13 cellular contexts compared by ENCODE assay signal in the genomic region with DNA sequence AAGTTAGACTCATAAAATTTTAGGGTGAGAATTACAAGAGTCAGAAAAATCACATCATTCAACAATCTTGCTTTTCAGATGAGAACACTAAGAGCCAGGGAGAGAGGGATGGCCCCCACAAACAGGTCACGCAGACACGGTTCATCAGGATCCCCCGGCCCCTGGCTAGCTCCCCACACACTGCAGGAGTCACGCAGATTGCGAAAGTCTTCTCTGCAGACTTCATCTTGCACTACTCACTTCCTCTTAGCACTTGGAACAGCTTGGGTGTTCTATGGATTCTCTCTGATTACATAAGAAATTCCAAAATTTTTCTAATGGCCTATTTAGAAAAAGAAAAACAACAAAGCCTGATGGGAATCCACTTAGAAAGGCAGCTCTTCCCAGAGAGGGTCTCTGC. TPM values are rescaled to one million over a fixed set of nuclear protein-coding genes. Genes with fewer than 3 reads are reported as not detected.
A peak's percentile ranks its signal among the peaks of the same experiment; 100 is the strongest.
DNase-seq lines count a peak whose midpoint lies in the region; ATAC-seq, FAIRE-seq and TF ChIP-seq lines count a peak whose summit lies in the region.
"Had no signal": no experiment of that assay in that cellular context is flagged by ENCODE, and none has a peak within 500 bp of the region (broad histone marks: within the 10 kb centered on the region; RNA-seq: fewer than 3 reads in every experiment).

No MANE protein-coding gene starts in this region.

- H3K27ac ChIP-seq in ascending aorta (peak overlapping the region; percentile 56 to 59), upper lobe of left lung (peak overlapping the region in 1 of 4 donors; percentile 21), sigmoid colon (peak overlapping the region in 2 of 4 donors; percentile 20 to 24)
- H3K27ac ChIP-seq: left ventricle myocardium inferior had no signal

- TF ChIP-seq EP300 in Ishikawa (IDR thresholded peaks at IDR 0.05; ENCODE audit: borderline replicate concordance), result no peak
- TF ChIP-seq EP300 in upper lobe of left lung (IDR thresholded peaks at IDR 0.05), result no peak
- TF ChIP-seq EP300 in sigmoid colon (IDR thresholded peaks at IDR 0.05), result no peak

- peaks cover 2 to 4% of the 10 kb centered on the region in 2 donors for H3K4me1 ChIP-seq in ascending aorta
- peaks cover 0 to 5% (median 2%) of the 10 kb centered on the region in 4 donors for H3K4me1 ChIP-seq in upper lobe of left lung
- peaks cover 0 to 18% (median 13%) of the 10 kb centered on the region in 4 donors for H3K4me1 ChIP-seq in sigmoid colon
- H3K4me1 ChIP-seq: left ventricle myocardium inferior had no signal

- H3K9me3 ChIP-seq in ascending aorta, result no peaks in the 10 kb centered on the region
- H3K9me3 ChIP-seq in upper lobe of left lung, result no peaks in the 10 kb centered on the region
- no peaks in the 10 kb centered on the region for H3K9me3 ChIP-seq in sigmoid colon
- H3K9me3 ChIP-seq: left ventricle myocardium inferior had no signal

- ATAC-seq in upper lobe of left lung (ENCODE audit: low FRiP score in 2 of 2), result peak; percentile 52 to 61
- no peak for ATAC-seq in HG02763 (IDR thresholded peaks at IDR 0.05; ENCODE audit: unreplicated experiment)

- 39 to 48% methylated on average over 5 of the region's 5 CpGs for WGBS in upper lobe of left lung, 2 donors
- 55 to 76% methylated on average over 5 of the region's 5 CpGs for WGBS in sigmoid colon, 2 donors

- no peaks in the 10 kb centered on the region for H3K36me3 ChIP-seq in ascending aorta
- no peaks in the 10 kb centered on the region for H3K36me3 ChIP-seq in upper lobe of left lung
- H3K36me3 ChIP-seq in sigmoid colon, result no peaks in the 10 kb centered on the region
- H3K36me3 ChIP-seq: left ventricle myocardium inferior had no signal

- H3K4me3 ChIP-seq in ascending aorta (no peak overlapping the region), upper lobe of left lung (no peak overlapping the region), sigmoid colon (no peak overlapping the region)
- H3K4me3 ChIP-seq: left ventricle myocardium inferior had no signal

- TF ChIP-seq CTCF in ascending aorta (IDR thresholded peaks at IDR 0.05) (no peak), upper lobe of left lung (IDR thresholded peaks at IDR 0.05) (no peak), sigmoid colon (IDR thresholded peaks at IDR 0.05) (no peak)

- DNase-seq in ascending aorta (ENCODE audit: low spot score in 2 of 2), result no peak
- DNase-seq in kidney tubule cell (ENCODE audit: low spot score), result peak; percentile 71
- peak in 1 of 2 donors; percentile 34 for DNase-seq in upper lobe of left lung
- no peak for DNase-seq in GOT3 (lab: John Stamatoyannopoulos, UW)
- DNase-seq in sigmoid colon, result no peak
- DNase-seq in GM12892 (ENCODE audit: insufficient read length), result no peak
- DNase-seq: activated naive CD4-positive, alpha-beta T cell treated with Interleukin-2 at 50 U/mL for 16 hours; left ventricle myocardium inferior; NCI-H1092 treated with DMSO at 0.1 percent for 48 hours; stimulated activated naive CD4-positive, alpha-beta T cell treated with Interleukin-2 at 50 U/mL for 16 hours had no signal

- FAIRE-seq in GM12892 (lab: Jason Lieb, UNC), result no peak

- no peak for TF ChIP-seq POLR2A in upper lobe of left lung (IDR thresholded peaks at IDR 0.05)
- TF ChIP-seq POLR2A in sigmoid colon (IDR thresholded peaks at IDR 0.05), result no peak
- TF ChIP-seq POLR2A in GM12892 (IDR thresholded peaks at IDR 0.05; ENCODE audit: low read depth, low read length), result no peak

- intact Hi-C loops in ascending aorta (cut with DNase I) (no loop called here), sigmoid colon (cut with DNase I) (no loop called here)

- no peaks in the 10 kb centered on the region for H3K27me3 ChIP-seq in ascending aorta
- no peaks in the 10 kb centered on the region for H3K27me3 ChIP-seq in upper lobe of left lung
- H3K27me3 ChIP-seq in sigmoid colon, result no peaks in the 10 kb centered on the region

- TF ChIP-seq RAD21 in Ishikawa (IDR thresholded peaks at IDR 0.05; ENCODE audit: low read depth), result no peak

TF ChIP-seq in Ishikawa, 13 proteins besides CTCF, POLR2A, EP300 and RAD21:
- TF ChIP-seq CEBPB (IDR thresholded peaks at IDR 0.05) (peak; percentile 81), ZBTB7A (IDR thresholded peaks at IDR 0.05; ENCODE audit: low read depth) (no peak), FOXM1 (IDR thresholded peaks at IDR 0.05; ENCODE audit: borderline replicate concordance, low read depth) (no peak)

RNA-seq across cellular contexts. Expression of gene SULT1C2, which starts 21.6 kb away (rescaled TPM):
- total RNA-seq in ascending aorta (not detected), upper lobe of left lung (1 to 10 TPM in 5 of 6 donors, under 1 TPM in 1; 0.49 to 7.7 (median 4.8) TPM), sigmoid colon (under 1 TPM in 1 of 4 donors, not detected in 3; 0.28 TPM)
- polyA plus RNA-seq in sigmoid colon, result 1 to 10 TPM in 1 of 3 donors, under 1 TPM in 1, not detected in 1; 0.67 to 1.8 TPM
- 0.11 TPM for polyA plus RNA-seq in GM12892 (2012; ENCODE audit: missing spikeins)
- total RNA-seq: OCI-LY7 had no signal

RNA-seq across cellular contexts. Expression of gene SULT1C3, which starts 27.3 kb away (rescaled TPM):
- total RNA-seq in ascending aorta, result not detected
- not detected for total RNA-seq in upper lobe of left lung
- total RNA-seq in sigmoid colon, result not detected
- polyA plus RNA-seq in sigmoid colon, result 1 to 10 TPM in 1 of 3 donors, not detected in 2; 1.2 TPM
- polyA plus RNA-seq in GM12892 (2012; ENCODE audit: missing spikeins), result not detected
- total RNA-seq: left ventricle myocardium inferior, OCI-LY7 had no signal
